Comparison of ENCODE assay signal across 2 cellular contexts in genomic region chr6:16006681-16007080, GRCh38.
TF ChIP-seq lines count a peak whose summit lies in the region.

No MANE protein-coding gene starts in this region.

TF ChIP-seq in GM23338, 12 proteins besides CTCF, POLR2A, EP300 and RAD21 (continued from another document):
- TF ChIP-seq NANOG (IDR thresholded peaks at IDR 0.05; ENCODE audit: borderline replicate concordance) (no peak), ZNF114 (CRISPR knock-in tag; IDR thresholded peaks at IDR 0.05) (no peak), CREB1 (CRISPR knock-in tag; IDR thresholded peaks at IDR 0.05; ENCODE audit: low read depth) (no peak), EZH2phosphoT487 (IDR thresholded peaks at IDR 0.05; ENCODE audit: unreplicated experiment) (no peak), POLR2AphosphoS5 (IDR thresholded peaks at IDR 0.05; ENCODE audit: low read depth) (no peak), REST (IDR thresholded peaks at IDR 0.05; ENCODE audit: unreplicated experiment) (no peak), EZH2 (IDR thresholded peaks at IDR 0.05; ENCODE audit: low read depth, unreplicated experiment) (no peak), STAT1 (IDR thresholded peaks at IDR 0.05; ENCODE audit: unreplicated experiment) (no peak)
- TF ChIP-seq, protein P1, sequence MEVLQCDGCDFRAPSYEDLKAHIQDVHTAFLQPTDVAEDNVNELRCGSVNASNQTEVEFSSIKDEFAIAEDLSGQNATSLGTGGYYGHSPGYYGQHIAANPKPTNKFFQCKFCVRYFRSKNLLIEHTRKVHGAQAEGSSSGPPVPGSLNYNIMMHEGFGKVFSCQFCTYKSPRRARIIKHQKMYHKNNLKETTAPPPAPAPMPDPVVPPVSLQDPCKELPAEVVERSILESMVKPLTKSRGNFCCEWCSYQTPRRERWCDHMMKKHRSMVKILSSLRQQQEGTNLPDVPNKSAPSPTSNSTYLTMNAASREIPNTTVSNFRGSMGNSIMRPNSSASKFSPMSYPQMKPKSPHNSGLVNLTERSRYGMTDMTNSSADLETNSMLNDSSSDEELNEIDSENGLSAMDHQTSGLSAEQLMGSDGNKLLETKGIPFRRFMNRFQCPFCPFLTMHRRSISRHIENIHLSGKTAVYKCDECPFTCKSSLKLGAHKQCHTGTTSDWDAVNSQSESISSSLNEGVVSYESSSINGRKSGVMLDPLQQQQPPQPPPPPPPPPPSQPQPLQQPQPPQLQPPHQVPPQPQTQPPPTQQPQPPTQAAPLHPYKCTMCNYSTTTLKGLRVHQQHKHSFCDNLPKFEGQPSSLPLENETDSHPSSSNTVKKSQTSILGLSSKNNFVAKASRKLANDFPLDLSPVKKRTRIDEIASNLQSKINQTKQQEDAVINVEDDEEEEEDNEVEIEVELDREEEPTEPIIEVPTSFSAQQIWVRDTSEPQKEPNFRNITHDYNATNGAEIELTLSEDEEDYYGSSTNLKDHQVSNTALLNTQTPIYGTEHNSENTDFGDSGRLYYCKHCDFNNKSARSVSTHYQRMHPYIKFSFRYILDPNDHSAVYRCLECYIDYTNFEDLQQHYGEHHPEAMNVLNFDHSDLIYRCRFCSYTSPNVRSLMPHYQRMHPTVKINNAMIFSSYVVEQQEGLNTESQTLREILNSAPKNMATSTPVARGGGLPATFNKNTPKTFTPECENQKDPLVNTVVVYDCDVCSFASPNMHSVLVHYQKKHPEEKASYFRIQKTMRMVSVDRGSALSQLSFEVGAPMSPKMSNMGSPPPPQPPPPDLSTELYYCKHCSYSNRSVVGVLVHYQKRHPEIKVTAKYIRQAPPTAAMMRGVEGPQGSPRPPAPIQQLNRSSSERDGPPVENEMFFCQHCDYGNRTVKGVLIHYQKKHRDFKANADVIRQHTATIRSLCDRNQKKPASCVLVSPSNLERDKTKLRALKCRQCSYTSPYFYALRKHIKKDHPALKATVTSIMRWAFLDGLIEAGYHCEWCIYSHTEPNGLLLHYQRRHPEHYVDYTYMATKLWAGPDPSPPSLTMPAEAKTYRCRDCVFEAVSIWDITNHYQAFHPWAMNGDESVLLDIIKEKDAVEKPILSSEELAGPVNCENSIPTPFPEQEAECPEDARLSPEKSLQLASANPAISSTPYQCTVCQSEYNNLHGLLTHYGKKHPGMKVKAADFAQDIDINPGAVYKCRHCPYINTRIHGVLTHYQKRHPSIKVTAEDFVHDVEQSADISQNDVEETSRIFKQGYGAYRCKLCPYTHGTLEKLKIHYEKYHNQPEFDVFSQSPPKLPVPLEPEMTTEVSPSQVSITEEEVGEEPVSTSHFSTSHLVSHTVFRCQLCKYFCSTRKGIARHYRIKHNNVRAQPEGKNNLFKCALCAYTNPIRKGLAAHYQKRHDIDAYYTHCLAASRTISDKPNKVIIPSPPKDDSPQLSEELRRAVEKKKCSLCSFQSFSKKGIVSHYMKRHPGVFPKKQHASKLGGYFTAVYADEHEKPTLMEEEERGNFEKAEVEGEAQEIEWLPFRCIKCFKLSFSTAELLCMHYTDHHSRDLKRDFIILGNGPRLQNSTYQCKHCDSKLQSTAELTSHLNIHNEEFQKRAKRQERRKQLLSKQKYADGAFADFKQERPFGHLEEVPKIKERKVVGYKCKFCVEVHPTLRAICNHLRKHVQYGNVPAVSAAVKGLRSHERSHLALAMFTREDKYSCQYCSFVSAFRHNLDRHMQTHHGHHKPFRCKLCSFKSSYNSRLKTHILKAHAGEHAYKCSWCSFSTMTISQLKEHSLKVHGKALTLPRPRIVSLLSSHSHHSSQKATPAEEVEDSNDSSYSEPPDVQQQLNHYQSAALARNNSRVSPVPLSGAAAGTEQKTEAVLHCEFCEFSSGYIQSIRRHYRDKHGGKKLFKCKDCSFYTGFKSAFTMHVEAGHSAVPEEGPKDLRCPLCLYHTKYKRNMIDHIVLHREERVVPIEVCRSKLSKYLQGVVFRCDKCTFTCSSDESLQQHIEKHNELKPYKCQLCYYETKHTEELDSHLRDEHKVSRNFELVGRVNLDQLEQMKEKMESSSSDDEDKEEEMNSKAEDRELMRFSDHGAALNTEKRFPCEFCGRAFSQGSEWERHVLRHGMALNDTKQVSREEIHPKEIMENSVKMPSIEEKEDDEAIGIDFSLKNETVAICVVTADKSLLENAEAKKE (CRISPR knock-in tag; IDR thresholded peaks at IDR 0.05) = no peak
- TF ChIP-seq, protein P2, sequence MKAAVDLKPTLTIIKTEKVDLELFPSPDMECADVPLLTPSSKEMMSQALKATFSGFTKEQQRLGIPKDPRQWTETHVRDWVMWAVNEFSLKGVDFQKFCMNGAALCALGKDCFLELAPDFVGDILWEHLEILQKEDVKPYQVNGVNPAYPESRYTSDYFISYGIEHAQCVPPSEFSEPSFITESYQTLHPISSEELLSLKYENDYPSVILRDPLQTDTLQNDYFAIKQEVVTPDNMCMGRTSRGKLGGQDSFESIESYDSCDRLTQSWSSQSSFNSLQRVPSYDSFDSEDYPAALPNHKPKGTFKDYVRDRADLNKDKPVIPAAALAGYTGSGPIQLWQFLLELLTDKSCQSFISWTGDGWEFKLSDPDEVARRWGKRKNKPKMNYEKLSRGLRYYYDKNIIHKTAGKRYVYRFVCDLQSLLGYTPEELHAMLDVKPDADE (IDR thresholded peaks at IDR 0.05) = no peak

TF ChIP-seq in H1, 55 proteins besides CTCF, POLR2A, EP300 and RAD21:
- TF ChIP-seq, protein P3, sequence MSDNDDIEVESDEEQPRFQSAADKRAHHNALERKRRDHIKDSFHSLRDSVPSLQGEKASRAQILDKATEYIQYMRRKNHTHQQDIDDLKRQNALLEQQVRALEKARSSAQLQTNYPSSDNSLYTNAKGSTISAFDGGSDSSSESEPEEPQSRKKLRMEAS (IDR thresholded peaks at IDR 0.05) = no peak
- TF ChIP-seq BACH1 (IDR thresholded peaks at IDR 0.05; ENCODE audit: low read length) = no peak
- no peak for TF ChIP-seq ATF2 (IDR thresholded peaks at IDR 0.05; ENCODE audit: low read length)
- no peak for TF ChIP-seq CBX8 (IDR thresholded peaks at IDR 0.05; ENCODE audit: borderline replicate concordance, low read depth, low read length)
- no peak for TF ChIP-seq RXRA (IDR thresholded peaks at IDR 0.05; ENCODE audit: insufficient read depth, low read depth, low read length)
- no peak for TF ChIP-seq RNF2 (IDR thresholded peaks at IDR 0.05; ENCODE audit: borderline replicate concordance, low read depth, low read length, missing control alignments, poor library complexity, severe bottlenecking)
- no peak for TF ChIP-seq SRF (IDR thresholded peaks at IDR 0.05; ENCODE audit: low read depth, low read length)
- TF ChIP-seq ASH2L (IDR thresholded peaks at IDR 0.05; ENCODE audit: low read length) = no peak
- TF ChIP-seq KDM4A (IDR thresholded peaks at IDR 0.05; ENCODE audit: low read depth, low read length, severe bottlenecking) = no peak
- no peak for TF ChIP-seq CREB1 (IDR thresholded peaks at IDR 0.05)
- TF ChIP-seq NANOG (IDR thresholded peaks at IDR 0.05; ENCODE audit: insufficient read depth, low read depth, low read length, poor library complexity, severe bottlenecking) = no peak
- no peak for TF ChIP-seq SIRT6 (IDR thresholded peaks at IDR 0.05; ENCODE audit: low read length)
- TF ChIP-seq BCL11A (IDR thresholded peaks at IDR 0.05; ENCODE audit: low read depth in 2 of 2, low read length in 2 of 2) = no peak
- TF ChIP-seq GTF2F1 (IDR thresholded peaks at IDR 0.05; ENCODE audit: borderline replicate concordance, low read depth, low read length) = no peak
